ENCODE assay signal across 35 cellular contexts in the genomic region with DNA sequence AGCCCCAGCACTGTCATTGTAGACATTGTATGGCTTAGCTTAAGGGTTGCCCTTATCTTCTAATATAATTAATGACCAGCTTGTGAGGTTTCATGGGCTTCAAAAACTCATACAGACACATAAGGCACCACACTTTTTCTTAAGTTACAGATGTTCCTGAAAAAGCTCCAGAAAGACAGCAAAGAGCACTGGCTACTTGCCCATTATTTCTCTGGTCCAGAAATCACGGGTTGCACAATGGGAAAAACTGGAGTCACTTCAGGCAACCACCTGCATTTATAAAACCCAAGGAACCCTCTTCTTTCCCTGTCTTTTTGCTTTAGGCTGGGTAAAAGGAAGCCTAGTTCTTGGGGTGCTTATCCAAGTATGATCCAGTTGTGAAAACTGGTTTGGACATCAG. TPM values are rescaled to one million over a fixed set of nuclear protein-coding genes. Genes with fewer than 3 reads are reported as not detected.
"Had no signal": no experiment of that assay in that cellular context is flagged by ENCODE, and none has a peak within 500 bp of the region (broad histone marks: within the 10 kb centered on the region; RNA-seq: fewer than 3 reads in every experiment).

No MANE protein-coding gene starts in this region.

- ATAC-seq: activated T-cell treated with anti-CD3 and anti-CD28 coated beads, Interleukin-2, amount 50 U/mL, for 72 hours; activated T-helper 17 cell treated with anti-CD3 and anti-CD28 coated beads, Interleukin-2, amount 50 U/mL, for 72 hours; K562; Panc1; SK-N-SH treated with all-trans-retinoic acid at 6 μM for 48 hours; T-cell; T-helper 17 cell had no signal

- H3K4me3 ChIP-seq: ascending aorta, K562 had no signal

- H3K27ac ChIP-seq: ascending aorta, WERI-Rb-1 had no signal

- H3K27me3 ChIP-seq: ascending aorta had no signal

- FAIRE-seq: K562 had no signal

- DNase-seq: activated CD4-positive, alpha-beta memory T cell treated with anti-CD3 and anti-CD28 coated beads, Interleukin-2, amount 10 ng/mL, durations not matched to agents 7 days and 5 days; activated CD4-positive, alpha-beta T cell treated with anti-CD3 and anti-CD28 coated beads for 1 hour; activated CD4-positive, alpha-beta T cell treated with anti-CD3 and anti-CD28 coated beads for 48 hours; activated CD4-positive, CD25-positive, alpha-beta regulatory T cell; activated effector memory CD4-positive, alpha-beta T cell treated with anti-CD3 and anti-CD28 coated beads, Interleukin-2, amount 50 U/mL, for 16 hours; activated naive CD4-positive, alpha-beta T cell; activated naive CD4-positive, alpha-beta T cell treated with anti-CD3 and anti-CD28 coated beads, Interleukin-2, amount 50 U/mL, for 16 hours; activated naive CD8-positive, alpha-beta T cell treated with anti-CD3 and anti-CD28 coated beads for 36 hours; activated T-cell treated with anti-CD3 and anti-CD28 coated beads, Interleukin-2, amount 50 U/mL, for 1 hour; activated T-cell treated with anti-CD3 and anti-CD28 coated beads, Interleukin-2, amount 50 U/mL, for 72 hours; amygdala; central memory CD4-positive, alpha-beta T cell; NCI-H1048; NCI-H1105 treated with DMSO at 0.1 percent for 48 hours; NCI-H1436; NCI-H1694; NCI-H1930; NCI-H2081 treated with DMSO at 0.1 percent for 48 hours; NCI-H226; NCI-H446 treated with DMSO at 0.1 percent for 48 hours; NCI-H524; NCI-H69; SIG-M5; T-cell; T-helper 17 cell; WERI-Rb-1 had no signal

- H3K4me1 ChIP-seq: ascending aorta had no signal

- H3K36me3 ChIP-seq: ascending aorta, WERI-Rb-1 had no signal

- H3K9me3 ChIP-seq: ascending aorta had no signal

RNA-seq across cellular contexts. Expression of a gene that starts 2.3 kb away (rescaled TPM):
- total RNA-seq: activated CD4-positive, alpha-beta memory T cell treated with anti-CD3 and anti-CD28 coated beads, Interleukin-2, amount 10 ng/mL, durations not matched to agents 7 days and 5 days; activated CD8-positive, alpha-beta memory T cell treated with anti-CD3 and anti-CD28 coated beads for 36 hours; activated naive CD8-positive, alpha-beta T cell treated with anti-CD3 and anti-CD28 coated beads for 36 hours; activated T-cell treated with anti-CD3 and anti-CD28 coated beads, Interleukin-2, amount 50 U/mL, for 72 hours; activated T-helper 17 cell treated with anti-CD3 and anti-CD28 coated beads, Interleukin-2, amount 50 U/mL, for 72 hours; ascending aorta; M059J; RPMI7951; SK-MEL-5 had no signal
